Comparison of ENCODE assay signal across 26 cellular contexts in the genomic region with DNA sequence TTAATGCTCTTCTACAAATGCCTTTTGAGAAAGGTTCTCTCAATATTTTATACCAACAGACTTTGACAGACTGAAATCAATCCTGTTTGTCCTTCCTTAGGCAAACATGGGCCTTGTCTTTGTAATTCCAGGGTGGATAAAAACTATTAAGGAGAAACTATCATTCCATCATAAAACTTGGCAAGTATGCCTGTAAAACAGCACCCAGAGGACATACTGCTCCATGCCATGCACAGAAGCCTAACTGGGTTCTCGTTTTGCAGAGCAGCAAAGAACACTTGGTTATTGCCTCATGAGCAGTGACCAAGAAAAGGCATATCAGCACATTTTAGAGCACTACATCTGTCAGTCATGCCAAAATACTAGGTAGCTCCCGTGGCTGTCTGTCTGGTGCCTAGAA. TPM values are rescaled to one million over a fixed set of nuclear protein-coding genes. Genes with fewer than 3 reads are reported as not detected.
"Had no signal": no experiment of that assay in that cellular context is flagged by ENCODE, and none has a peak within 500 bp of the region (broad histone marks: within the 10 kb centered on the region; RNA-seq: fewer than 3 reads in every experiment).

No MANE protein-coding gene starts in this region.

- ATAC-seq: HepG2 had no signal

- H3K4me2 ChIP-seq: SK-N-SH had no signal

- DNase-seq: IMR-90, Karpas-422, KG1, MM.1S, NCI-H1048, NCI-H1105, NCI-H1417, NCI-H1436 treated with DMSO at 0.1 percent for 48 hours, NCI-H1694, NCI-H1930, NCI-H2081, NCI-H2107, NCI-H2227 treated with DMSO at 0.1 percent for 48 hours, NCI-H524, NCI-H526 treated with DMSO at 0.1 percent for 48 hours, NCI-H774, RPMI8226, SHP77, SK-N-SH, SW 1271 had no signal

- FAIRE-seq: HepG2, RCC 7860 had no signal

- H3K9me3 ChIP-seq: SK-N-SH had no signal

- H3K9ac ChIP-seq: SK-N-SH had no signal

RNA-seq across cellular contexts. Expression of a gene that starts 33.8 kb away (rescaled TPM):
- total RNA-seq: HepG2, HT1080, IMR-90, M059J, NCI-H460, SK-MEL-5 had no signal
- polyA plus RNA-seq: HepG2, IMR-90, SK-N-SH had no signal
